19 cellular contexts compared by ENCODE assay signal in genomic region chr20:24337074-24337473, GRCh38.
DNase-seq lines count a peak whose midpoint lies in the region; ATAC-seq, FAIRE-seq and TF ChIP-seq lines count a peak whose summit lies in the region.
"Had no signal": no experiment of that assay in that cellular context is flagged by ENCODE, and none has a peak within 500 bp of the region (broad histone marks: within the 10 kb centered on the region; RNA-seq: fewer than 3 reads in every experiment).

No MANE protein-coding gene starts in this region.

- peaks cover 11% of the 10 kb centered on the region for H3K4me1 ChIP-seq in astrocyte (ENCODE audit: insufficient read depth, low read length)
- H3K4me1 ChIP-seq: esophagus squamous epithelium had no signal

- FAIRE-seq in astrocyte (lab: Jason Lieb, UNC) = peak; percentile 41
- FAIRE-seq: GM12892, GM19239 had no signal

- H3K36me3 Mint-ChIP-seq in activated CD8-positive, alpha-beta memory T cell treated with anti-CD3 and anti-CD28 coated beads, Interleukin-2, amount 10 ng/mL, durations not matched to agents 7 days and 5 days = no peaks in the 10 kb centered on the region
- H3K36me3 Mint-ChIP-seq in astrocyte (ENCODE audit: low read depth, unreplicated experiment) = no peaks in the 10 kb centered on the region

- H2AFZ ChIP-seq in astrocyte (ENCODE audit: low read depth, low read length) = no peak overlapping the region

- no peaks in the 10 kb centered on the region for H4K20me1 ChIP-seq in astrocyte (ENCODE audit: insufficient read depth, low read length)

- no peaks in the 10 kb centered on the region for H3K9me3 Mint-ChIP-seq in activated CD8-positive, alpha-beta memory T cell treated with anti-CD3 and anti-CD28 coated beads, Interleukin-2, amount 10 ng/mL, durations not matched to agents 7 days and 5 days (ENCODE audit: low read depth)
- peaks cover 4% of the 10 kb centered on the region for H3K9me3 Mint-ChIP-seq in astrocyte (ENCODE audit: unreplicated experiment)

- H3K4me3 ChIP-seq in astrocyte (ENCODE audit: insufficient read depth, low read depth, low read length) = no peak overlapping the region
- H3K4me3 ChIP-seq: esophagus squamous epithelium had no signal

- peaks cover 11% of the 10 kb centered on the region for H3K4me1 Mint-ChIP-seq in activated CD8-positive, alpha-beta memory T cell treated with anti-CD3 and anti-CD28 coated beads, Interleukin-2, amount 10 ng/mL, durations not matched to agents 7 days and 5 days
- peaks cover 38% of the 10 kb centered on the region for H3K4me1 Mint-ChIP-seq in astrocyte (ENCODE audit: low read depth, unreplicated experiment)

- no peak overlapping the region for H3K9ac ChIP-seq in astrocyte (ENCODE audit: low read length)

- peak overlapping the region; percentile 14 for H3K27ac ChIP-seq in astrocyte (ENCODE audit: low read depth, low read length)
- H3K27ac ChIP-seq: esophagus squamous epithelium had no signal

- H3K27me3 ChIP-seq in astrocyte (ENCODE audit: insufficient read depth, low read length) = no peaks in the 10 kb centered on the region
- H3K27me3 ChIP-seq: esophagus squamous epithelium had no signal

- H3K36me3 ChIP-seq in astrocyte (ENCODE audit: insufficient read depth, low read length) = no peaks in the 10 kb centered on the region
- H3K36me3 ChIP-seq: esophagus squamous epithelium had no signal

- H3K27me3 Mint-ChIP-seq in activated CD8-positive, alpha-beta memory T cell treated with anti-CD3 and anti-CD28 coated beads, Interleukin-2, amount 10 ng/mL, durations not matched to agents 7 days and 5 days = peaks cover 8% of the 10 kb centered on the region
- H3K27me3 Mint-ChIP-seq in astrocyte (ENCODE audit: low read depth, unreplicated experiment) = peaks cover 4% of the 10 kb centered on the region

- no peak overlapping the region for H3K4me3 Mint-ChIP-seq in activated CD8-positive, alpha-beta memory T cell treated with anti-CD3 and anti-CD28 coated beads, Interleukin-2, amount 10 ng/mL, durations not matched to agents 7 days and 5 days
- H3K4me3 Mint-ChIP-seq in astrocyte (ENCODE audit: unreplicated experiment) = no peak overlapping the region

- no peak overlapping the region for H3K27ac Mint-ChIP-seq in activated CD8-positive, alpha-beta memory T cell treated with anti-CD3 and anti-CD28 coated beads, Interleukin-2, amount 10 ng/mL, durations not matched to agents 7 days and 5 days
- peak overlapping the region; percentile 82 for H3K27ac Mint-ChIP-seq in astrocyte (ENCODE audit: unreplicated experiment)

- TF ChIP-seq CTCF in astrocyte (IDR thresholded peaks at IDR 0.05; ENCODE audit: insufficient read depth, low read depth, low read length) = no peak

- H3K9me3 ChIP-seq in astrocyte (ENCODE audit: insufficient read depth, low read depth, low read length) = no peaks in the 10 kb centered on the region
- H3K9me3 ChIP-seq: esophagus squamous epithelium had no signal

- no peaks in the 10 kb centered on the region for H3K79me2 ChIP-seq in astrocyte (ENCODE audit: insufficient read depth, low read length)

- peak overlapping the region; percentile 66 for H3K4me2 ChIP-seq in astrocyte (ENCODE audit: low read length)

- peak; percentile 58 for ATAC-seq in activated CD8-positive, alpha-beta memory T cell treated with anti-CD3 and anti-CD28 coated beads, Interleukin-2, amount 10 ng/mL, durations not matched to agents 7 days and 5 days
- no peak for ATAC-seq in HG02981 (IDR thresholded peaks at IDR 0.05; ENCODE audit: unreplicated experiment)
- no peak for ATAC-seq in HG03439 (IDR thresholded peaks at IDR 0.05; ENCODE audit: unreplicated experiment)

- peak; percentile 46 for DNase-seq in activated CD8-positive, alpha-beta memory T cell treated with anti-CD3 and anti-CD28 coated beads, Interleukin-2, amount 10 ng/mL, durations not matched to agents 7 days and 5 days
- DNase-seq in activated CD8-positive, alpha-beta memory T cell treated with anti-CD3 and anti-CD28 coated beads, Interleukin-2, amount 50 U/mL, for 4 hours = no peak
- DNase-seq in Kasumi-1 (lab: John Stamatoyannopoulos, UW) (peak; percentile 85 to 94), astrocyte (ENCODE audit: low read depth) (peak; percentile 20), renal cortical epithelial cell (ENCODE audit: low read depth) (peak; percentile 43), C1 segment of cervical spinal cord (lab: John Stamatoyannopoulos, UW) (no peak)
- DNase-seq: ACHN; activated CD4-positive, alpha-beta T cell treated with anti-CD3 and anti-CD28 coated beads, Interleukin-2, amount 50 U/mL, for 4 hours; activated gamma-delta T cell; DMS53; esophagus squamous epithelium; mesenchymal stem cell; NCI-H226; occipital lobe; stimulated activated CD8-positive, alpha-beta memory T cell treated with anti-CD3 and anti-CD28 coated beads, Interleukin-4, amount 100 ng/mL, for 48 hours had no signal

- CTCF ChIA-PET in activated CD8-positive, alpha-beta memory T cell treated with anti-CD3 and anti-CD28 coated beads, Interleukin-2, amount 10 ng/mL, durations not matched to agents 7 days and 5 days (lab: Charles Lee) = no interaction called here

Comparison
In these comparisons a context has a peak if more than half of its experiments do, and no peak if none do; other contexts are left out.
1. DNase-seq: peak in activated CD8-positive, alpha-beta memory T cell treated with anti-CD3 and anti-CD28 coated beads, Interleukin-2, amount 10 ng/mL, durations not matched to agents 7 days and 5 days (single experiment), Kasumi-1 (2 of 2), astrocyte (single experiment) and renal cortical epithelial cell (single experiment); none in activated CD8-positive, alpha-beta memory T cell treated with anti-CD3 and anti-CD28 coated beads, Interleukin-2, amount 50 U/mL, for 4 hours (single experiment) and C1 segment of cervical spinal cord (0 of 14).